Comparison of ENCODE assay signal across 12 cellular contexts in the genomic region with DNA sequence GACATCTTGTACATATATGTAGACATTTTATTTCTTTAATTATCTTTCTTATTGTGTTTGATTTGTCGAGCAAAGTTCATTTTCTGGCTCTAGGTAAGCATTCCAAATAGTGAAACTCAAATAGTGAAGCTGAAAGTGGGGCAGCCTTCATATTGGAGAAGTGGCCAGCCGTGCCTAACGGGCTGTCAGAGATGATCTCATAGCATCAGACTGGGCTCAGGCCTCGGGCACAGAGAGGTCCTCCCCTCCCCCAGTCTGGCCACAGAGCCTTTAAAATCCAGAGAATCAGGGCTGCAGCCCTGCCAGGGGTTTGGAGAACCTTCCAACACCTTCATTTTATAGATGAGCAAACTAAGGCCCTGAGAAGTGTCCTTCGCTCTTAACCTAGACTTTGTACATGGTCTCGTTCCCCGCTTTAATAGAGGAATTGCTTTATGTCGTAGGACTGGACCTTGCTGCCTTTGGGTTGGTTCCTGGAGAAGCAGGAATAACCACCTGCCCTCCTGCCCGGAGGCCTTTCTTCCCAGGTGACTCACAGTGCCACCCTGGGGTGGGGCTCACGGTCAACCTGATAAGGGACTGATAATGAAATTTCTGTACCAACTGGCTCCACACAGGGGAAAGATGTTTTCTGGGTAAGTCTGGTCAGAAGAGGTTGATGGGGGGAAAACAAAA. TPM values are rescaled to one million over a fixed set of nuclear protein-coding genes. Genes with fewer than 3 reads are reported as not detected.
DNase-seq lines count a peak whose midpoint lies in the region; ATAC-seq and TF ChIP-seq lines count a peak whose summit lies in the region.
"Had no signal": no experiment of that assay in that cellular context is flagged by ENCODE, and none has a peak within 500 bp of the region (broad histone marks: within the 10 kb centered on the region; RNA-seq: fewer than 3 reads in every experiment).

No MANE protein-coding gene starts in this region.

- H3K36me3 ChIP-seq in heart right ventricle: peaks cover 0 to 15% (median 0%) of the 10 kb centered on the region in 9 donors
- no peaks in the 10 kb centered on the region for H3K36me3 ChIP-seq in aorta (ENCODE audit: control insufficient read depth in 1 of 2, insufficient read depth in 2 of 2, low read length in 1 of 2)

- no peaks in the 10 kb centered on the region for H3K36me3 Mint-ChIP-seq in nephron progenitor cell (ENCODE audit: low read depth)
- no peaks in the 10 kb centered on the region for H3K36me3 Mint-ChIP-seq in activated CD4-positive, alpha-beta T cell treated with anti-CD3 and anti-CD28 coated beads, Interleukin-2, amount 10 ng/mL, durations not matched to agents 7 days and 5 days (ENCODE audit: low read depth)
- H3K36me3 Mint-ChIP-seq in activated CD4-positive, alpha-beta memory T cell treated with anti-CD3 and anti-CD28 coated beads for 36 hours: no peaks in the 10 kb centered on the region

- H3K27ac Mint-ChIP-seq in nephron progenitor cell: peak overlapping the region; percentile 24
- H3K27ac Mint-ChIP-seq in activated CD4-positive, alpha-beta T cell treated with anti-CD3 and anti-CD28 coated beads, Interleukin-2, amount 10 ng/mL, durations not matched to agents 7 days and 5 days: no peak overlapping the region
- H3K27ac Mint-ChIP-seq in activated CD4-positive, alpha-beta memory T cell treated with anti-CD3 and anti-CD28 coated beads for 36 hours: no peak overlapping the region

- H3K4me1 Mint-ChIP-seq in nephron progenitor cell: peaks cover 47% of the 10 kb centered on the region
- peaks cover 15% of the 10 kb centered on the region for H3K4me1 Mint-ChIP-seq in activated CD4-positive, alpha-beta T cell treated with anti-CD3 and anti-CD28 coated beads, Interleukin-2, amount 10 ng/mL, durations not matched to agents 7 days and 5 days
- peaks cover 9% of the 10 kb centered on the region for H3K4me1 Mint-ChIP-seq in activated CD4-positive, alpha-beta memory T cell treated with anti-CD3 and anti-CD28 coated beads for 36 hours (ENCODE audit: low read depth)

- no peaks in the 10 kb centered on the region for H3K27me3 ChIP-seq in heart right ventricle
- no peaks in the 10 kb centered on the region for H3K27me3 ChIP-seq in dorsolateral prefrontal cortex
- no peaks in the 10 kb centered on the region for H3K27me3 ChIP-seq in aorta (ENCODE audit: control insufficient read depth in 1 of 2, insufficient read depth in 2 of 2, low read length in 1 of 2)

- H3K4me1 ChIP-seq in heart right ventricle (peaks cover 4 to 89% (median 55%) of the 10 kb centered on the region in 9 donors), aorta (ENCODE audit: control insufficient read depth in 1 of 2, insufficient read depth in 2 of 2, low read length in 2 of 2) (no peaks in the 10 kb centered on the region)

- POLR2A ChIA-PET in activated CD4-positive, alpha-beta T cell treated with anti-CD3 and anti-CD28 coated beads, Interleukin-2, amount 10 ng/mL, durations not matched to agents 7 days and 5 days (lab: Charles Lee): no interaction called here
- POLR2A ChIA-PET in activated CD4-positive, alpha-beta memory T cell treated with anti-CD3 and anti-CD28 coated beads for 36 hours (lab: Charles Lee): no interaction called here

- DNase-seq in heart right ventricle (no peak), Right ventricle myocardium inferior (ENCODE audit: missing footprints) (no peak), dorsolateral prefrontal cortex (peak; percentile 60 to 81 (median 69)), nephron progenitor cell (no peak), aorta (peak; percentile 51 to 77), DMS79 (lab: John Stamatoyannopoulos, UW) (no peak)
- no peak for DNase-seq in activated CD4-positive, alpha-beta T cell treated with anti-CD3 and anti-CD28 coated beads, Interleukin-2, amount 10 ng/mL, durations not matched to agents 7 days and 5 days
- DNase-seq in activated CD4-positive, alpha-beta memory T cell treated with anti-CD3 and anti-CD28 coated beads for 36 hours: no peak
- DNase-seq: GM23248 had no signal

- intact Hi-C loops in heart right ventricle (cut with DNase I): loop anchor here in 1 of 10 donors (10.0 kb wide), 1 partner anchor 46 kb away; no protein-coding TSS in a partner anchor
- intact Hi-C loops in Right ventricle myocardium inferior (cut with DNase I): no loop called here
- intact Hi-C loops in dorsolateral prefrontal cortex (cut with DNase I): no loop called here
- intact Hi-C loops in aorta (cut with DNase I): no loop called here
- intact Hi-C loops in activated CD4-positive, alpha-beta memory T cell treated with anti-CD3 and anti-CD28 coated beads for 36 hours (cut with micrococcal nuclease): no loop called here

- H3K27ac ChIP-seq in heart right ventricle (peak overlapping the region in 9 of 10 donors; percentile 7 to 93 (median 46)), dorsolateral prefrontal cortex (peak overlapping the region; percentile 8 to 94 (median 79)), aorta (ENCODE audit: low read depth in 1 of 2, low read length in 2 of 2) (no peak overlapping the region)
- H3K27ac ChIP-seq: epithelial cell of prostate, GM23248 had no signal

- TF ChIP-seq CTCF in heart right ventricle (IDR thresholded peaks at IDR 0.05) (no peak), dorsolateral prefrontal cortex (IDR thresholded peaks at IDR 0.05 in 54 of 56, conservative IDR thresholded peaks at IDR 0.05 in 2 of 56; ENCODE audit: low read depth in 1 of 56, partially characterized antibody in 56 of 56) (peak in 4 of 56 donors; percentile 14 to 29 (median 22)), nephron progenitor cell (IDR thresholded peaks at IDR 0.05) (no peak)

- 76 to 82% methylated on average over 10 of the region's 10 CpGs for WGBS in heart right ventricle, 2 donors
- WGBS in aorta, 2 donors: 69 to 78% methylated on average over 10 of the region's 10 CpGs

- H3K9me3 Mint-ChIP-seq in nephron progenitor cell: no peaks in the 10 kb centered on the region
- H3K9me3 Mint-ChIP-seq in activated CD4-positive, alpha-beta T cell treated with anti-CD3 and anti-CD28 coated beads, Interleukin-2, amount 10 ng/mL, durations not matched to agents 7 days and 5 days: no peaks in the 10 kb centered on the region
- no peaks in the 10 kb centered on the region for H3K9me3 Mint-ChIP-seq in activated CD4-positive, alpha-beta memory T cell treated with anti-CD3 and anti-CD28 coated beads for 36 hours

- no peak overlapping the region for H3K4me3 Mint-ChIP-seq in nephron progenitor cell
- H3K4me3 Mint-ChIP-seq in activated CD4-positive, alpha-beta T cell treated with anti-CD3 and anti-CD28 coated beads, Interleukin-2, amount 10 ng/mL, durations not matched to agents 7 days and 5 days: no peak overlapping the region
- H3K4me3 Mint-ChIP-seq in activated CD4-positive, alpha-beta memory T cell treated with anti-CD3 and anti-CD28 coated beads for 36 hours: no peak overlapping the region

- CTCF ChIA-PET in activated CD4-positive, alpha-beta T cell treated with anti-CD3 and anti-CD28 coated beads, Interleukin-2, amount 10 ng/mL, durations not matched to agents 7 days and 5 days (lab: Charles Lee): interaction anchor here (1.4 kb wide), 1 partner anchor 9 kb away, joined by 6 read pairs; no protein-coding TSS in a partner anchor
- CTCF ChIA-PET in activated CD4-positive, alpha-beta memory T cell treated with anti-CD3 and anti-CD28 coated beads for 36 hours (lab: Charles Lee): interaction anchor here (1.2 kb wide), 1 partner anchor 9 kb away, joined by 4 read pairs; no protein-coding TSS in a partner anchor

- peaks cover 12% of the 10 kb centered on the region for H3K27me3 Mint-ChIP-seq in nephron progenitor cell (ENCODE audit: low read depth, poor library complexity)
- H3K27me3 Mint-ChIP-seq in activated CD4-positive, alpha-beta T cell treated with anti-CD3 and anti-CD28 coated beads, Interleukin-2, amount 10 ng/mL, durations not matched to agents 7 days and 5 days: no peaks in the 10 kb centered on the region
- no peaks in the 10 kb centered on the region for H3K27me3 Mint-ChIP-seq in activated CD4-positive, alpha-beta memory T cell treated with anti-CD3 and anti-CD28 coated beads for 36 hours

- H3K4me3 ChIP-seq in heart right ventricle (no peak overlapping the region), dorsolateral prefrontal cortex (peak overlapping the region in 13 of 59 donors; percentile 1 to 41 (median 11)), aorta (ENCODE audit: low read length in 2 of 2) (no peak overlapping the region)
- H3K4me3 ChIP-seq: GM23248 had no signal

- ATAC-seq in heart right ventricle: peak in 1 of 8 donors; percentile 40
- ATAC-seq in Right ventricle myocardium inferior: no peak
- ATAC-seq in aorta (ENCODE audit: low FRiP score): no peak

- H3K9me3 ChIP-seq in heart right ventricle: no peaks in the 10 kb centered on the region
- H3K9me3 ChIP-seq in aorta (ENCODE audit: control insufficient read depth, low read length): no peaks in the 10 kb centered on the region

RNA-seq across cellular contexts. Expression of a gene that starts 7.3 kb away (rescaled TPM):
- total RNA-seq in heart right ventricle: 10 to 100 TPM in 5 of 10 donors, 1 to 10 TPM in 5; 5.0 to 16.5 (median 9.4) TPM
- 10 to 100 TPM; 15.4 to 18.2 TPM for polyA plus RNA-seq in heart right ventricle
- total RNA-seq in Right ventricle myocardium inferior: 11.8 TPM
- total RNA-seq in dorsolateral prefrontal cortex: 100 to 1,000 TPM in 10 of 120 experiments, 10 to 100 TPM in 109, 1 to 10 TPM in 1; 8.7 to 188 (median 44.2) TPM
- total RNA-seq in aorta: 10 to 100 TPM; 12.8 to 16.8 TPM
- polyA plus RNA-seq in aorta: 10 to 100 TPM in 1 of 2 donors, 1 to 10 TPM in 1; 1.8 to 10.3 TPM
- total RNA-seq in activated CD4-positive, alpha-beta T cell treated with anti-CD3 and anti-CD28 coated beads, Interleukin-2, amount 10 ng/mL, durations not matched to agents 7 days and 5 days: 1 to 10 TPM; 3.6 to 4.2 TPM
- total RNA-seq in activated CD4-positive, alpha-beta memory T cell treated with anti-CD3 and anti-CD28 coated beads for 36 hours: 1 to 10 TPM; 2.5 to 3.1 TPM
- total RNA-seq: GM23248 had no signal

RNA-seq across cellular contexts. Expression of a gene that starts 41.8 kb away (rescaled TPM):
- under 1 TPM in 8 of 10 donors, not detected in 2; 0.15 to 0.93 (median 0.25) TPM for total RNA-seq in heart right ventricle
- under 1 TPM in 1 of 2 donors, not detected in 1; 0.13 TPM for polyA plus RNA-seq in heart right ventricle
- total RNA-seq in Right ventricle myocardium inferior: 0.19 TPM
- 1 to 10 TPM in 27 of 120 experiments, under 1 TPM in 86, not detected in 7; 0.20 to 2.4 (median 0.75) TPM for total RNA-seq in dorsolateral prefrontal cortex
- total RNA-seq in aorta: under 1 TPM in 1 of 2 donors, not detected in 1; 0.49 TPM
- polyA plus RNA-seq in aorta: 1 to 10 TPM in 1 of 2 donors, under 1 TPM in 1; 0.31 to 2.5 TPM
- not detected for total RNA-seq in activated CD4-positive, alpha-beta T cell treated with anti-CD3 and anti-CD28 coated beads, Interleukin-2, amount 10 ng/mL, durations not matched to agents 7 days and 5 days
- not detected for total RNA-seq in activated CD4-positive, alpha-beta memory T cell treated with anti-CD3 and anti-CD28 coated beads for 36 hours
- total RNA-seq: mononuclear cell; T-helper 2 cell treated with Interferon-gamma antibody and Interleukin-4, amounts not matched to agents 100 ng/mL and 5 ng/mL, for 36 hours had no signal

Comparison
In these comparisons a context has a peak if more than half of its experiments do, and no peak if none do; other contexts are left out.
1. DNase-seq: peak in dorsolateral prefrontal cortex (10 of 10) and aorta (2 of 2); none in heart right ventricle (0 of 2), Right ventricle myocardium inferior (single experiment), nephron progenitor cell (single experiment), DMS79 (single experiment), activated CD4-positive, alpha-beta T cell treated with anti-CD3 and anti-CD28 coated beads, Interleukin-2, amount 10 ng/mL, durations not matched to agents 7 days and 5 days (single experiment) and activated CD4-positive, alpha-beta memory T cell treated with anti-CD3 and anti-CD28 coated beads for 36 hours (single experiment).
2. H3K27ac ChIP-seq: peak in heart right ventricle (9 of 10) and dorsolateral prefrontal cortex (59 of 59); none in aorta (0 of 2).